ENCODE assay signal across 13 cellular contexts in the genomic region with DNA sequence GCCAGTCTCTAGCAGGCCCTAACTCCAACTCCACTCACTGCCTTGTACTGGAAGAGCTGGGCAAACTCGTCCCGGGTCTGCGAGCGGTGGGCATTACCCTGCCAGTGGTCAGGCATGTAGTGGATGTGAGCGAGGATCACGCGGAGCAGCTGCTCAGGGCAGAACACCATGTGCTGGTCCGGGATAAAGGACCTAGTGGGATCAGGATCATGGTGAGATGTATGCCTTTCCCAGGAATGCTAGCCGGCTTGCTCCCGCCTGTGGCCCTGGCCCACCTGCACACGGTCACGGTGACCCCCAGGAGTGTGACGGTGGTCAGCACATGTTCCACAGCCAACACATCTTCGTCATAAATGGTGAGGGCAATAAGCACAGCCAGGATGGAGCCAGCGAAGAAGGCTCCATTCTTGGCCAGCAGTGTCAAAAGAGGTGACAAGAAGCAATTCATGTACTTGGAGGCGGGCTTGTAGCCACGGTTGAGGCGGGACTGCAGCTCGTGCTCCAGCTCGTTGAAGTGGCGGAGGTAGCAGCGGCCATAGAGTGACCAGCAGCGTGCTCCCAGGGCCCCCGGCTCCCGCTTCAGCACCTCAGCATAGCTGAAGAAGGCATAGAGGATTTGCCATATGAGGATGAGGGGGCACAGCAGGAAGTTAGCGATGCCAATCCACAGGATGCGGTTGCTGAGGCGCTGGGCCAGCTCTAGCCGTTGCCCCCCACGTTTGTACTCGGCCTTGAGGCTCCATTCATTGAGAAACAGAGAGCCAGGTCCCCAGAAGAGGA. TPM values are rescaled to one million over a fixed set of nuclear protein-coding genes. Genes with fewer than 3 reads are reported as not detected.
DNase-seq lines count a peak whose midpoint lies in the region; ATAC-seq and TF ChIP-seq lines count a peak whose summit lies in the region.
"Had no signal": no experiment of that assay in that cellular context is flagged by ENCODE, and none has a peak within 500 bp of the region (broad histone marks: within the 10 kb centered on the region; RNA-seq: fewer than 3 reads in every experiment).

No MANE protein-coding gene starts in this region.

- H3K4me1 Mint-ChIP-seq in CD4-positive, alpha-beta T cell (ENCODE audit: low read depth), result peaks cover 42% of the 10 kb centered on the region
- no peaks in the 10 kb centered on the region for H3K4me1 Mint-ChIP-seq in activated T-helper 17 cell treated with anti-CD3 and anti-CD28 coated beads, Interleukin-2, amount 50 U/mL, for 72 hours
- peaks cover 43% of the 10 kb centered on the region for H3K4me1 Mint-ChIP-seq in nephron

- H3K4me3 Mint-ChIP-seq in CD4-positive, alpha-beta T cell, result peak overlapping the region; percentile 56
- no peak overlapping the region for H3K4me3 Mint-ChIP-seq in activated T-helper 17 cell treated with anti-CD3 and anti-CD28 coated beads, Interleukin-2, amount 50 U/mL, for 72 hours
- H3K4me3 Mint-ChIP-seq in nephron, result peak overlapping the region; percentile 21 to 73 (median 23)

- CTCF ChIA-PET in CD4-positive, alpha-beta T cell (lab: Charles Lee), result interaction anchor here (1.1 kb wide), 1 partner anchor 71 kb away, joined by 4 read pairs; no protein-coding TSS in a partner anchor

- no peaks in the 10 kb centered on the region for H3K27me3 Mint-ChIP-seq in CD4-positive, alpha-beta T cell
- H3K27me3 Mint-ChIP-seq in activated T-helper 17 cell treated with anti-CD3 and anti-CD28 coated beads, Interleukin-2, amount 50 U/mL, for 72 hours, result no peaks in the 10 kb centered on the region
- H3K27me3 Mint-ChIP-seq in nephron (ENCODE audit: low read depth), result no peaks in the 10 kb centered on the region
- H3K27me3 Mint-ChIP-seq: CD4-positive, CD25-positive, alpha-beta regulatory T cell had no signal

- no peaks in the 10 kb centered on the region for H3K27me3 ChIP-seq in CD4-positive, alpha-beta T cell (ENCODE audit: control insufficient read depth, insufficient read depth, low read length)
- H3K27me3 ChIP-seq: BLaER1 treated with 17β-estradiol and CSF1 and Interleukin-3, amounts not matched to agents 10 nM and 100 nM had no signal

- H3K9me3 ChIP-seq in CD4-positive, alpha-beta T cell (ENCODE audit: control insufficient read depth, low read length), result no peaks in the 10 kb centered on the region
- H3K9me3 ChIP-seq: BLaER1 treated with 17β-estradiol and CSF1 and Interleukin-3, amounts not matched to agents 10 nM and 100 nM had no signal

- TF ChIP-seq CTCF in CD4-positive, alpha-beta T cell (IDR thresholded peaks at IDR 0.05), result no peak
- TF ChIP-seq CTCF in nephron (IDR thresholded peaks at IDR 0.05; ENCODE audit: unreplicated experiment in 3 of 3), result no peak

- intact Hi-C loops in CD4-positive, alpha-beta T cell (cut with DNase I, micrococcal nuclease), result no loop called here

- no peak for DNase-seq in CD4-positive, alpha-beta T cell
- DNase-seq in pons (ENCODE audit: low spot score), result no peak
- DNase-seq: ACHN; Calu3; CD4-positive, CD25-positive, alpha-beta regulatory T cell; DMS 273 treated with DMSO at 0.1 percent for 48 hours; GM23248 had no signal

- peaks cover 80% of the 10 kb centered on the region for H3K36me3 Mint-ChIP-seq in CD4-positive, alpha-beta T cell (ENCODE audit: low read depth)
- peaks cover 98% of the 10 kb centered on the region for H3K36me3 Mint-ChIP-seq in activated T-helper 17 cell treated with anti-CD3 and anti-CD28 coated beads, Interleukin-2, amount 50 U/mL, for 72 hours (ENCODE audit: low read depth)
- peaks cover 38% of the 10 kb centered on the region for H3K36me3 Mint-ChIP-seq in nephron (ENCODE audit: low read depth)

- H3K9me3 Mint-ChIP-seq in CD4-positive, alpha-beta T cell, result no peaks in the 10 kb centered on the region
- no peaks in the 10 kb centered on the region for H3K9me3 Mint-ChIP-seq in activated T-helper 17 cell treated with anti-CD3 and anti-CD28 coated beads, Interleukin-2, amount 50 U/mL, for 72 hours
- no peaks in the 10 kb centered on the region for H3K9me3 Mint-ChIP-seq in nephron

- no peak overlapping the region for H3K27ac ChIP-seq in CD4-positive, alpha-beta T cell (ENCODE audit: low read depth, low read length)
- H3K27ac ChIP-seq: GM23248 had no signal

- H3K27ac Mint-ChIP-seq in CD4-positive, alpha-beta T cell, result peak overlapping the region; percentile 9
- peak overlapping the region; percentile 14 for H3K27ac Mint-ChIP-seq in activated T-helper 17 cell treated with anti-CD3 and anti-CD28 coated beads, Interleukin-2, amount 50 U/mL, for 72 hours
- H3K27ac Mint-ChIP-seq in nephron, result no peak overlapping the region

- POLR2A ChIA-PET in CD4-positive, alpha-beta T cell (lab: Charles Lee), result interaction anchor here (0.8 kb wide), 1 partner anchor 25 kb away, joined by 3 read pairs; no protein-coding TSS in a partner anchor

- no peak for ATAC-seq in CD4-positive, alpha-beta T cell (ENCODE audit: poor library complexity)
- ATAC-seq in activated T-helper 17 cell treated with anti-CD3 and anti-CD28 coated beads, Interleukin-2, amount 50 U/mL, for 72 hours (replicated peaks), result no peak
- ATAC-seq in GM21619 (IDR thresholded peaks at IDR 0.05; ENCODE audit: unreplicated experiment) (no peak), HG03280 (IDR thresholded peaks at IDR 0.05; ENCODE audit: unreplicated experiment) (no peak)
- ATAC-seq: HCT116 had no signal

RNA-seq across cellular contexts. Expression of gene ABCB6, which starts 5.3 kb away (rescaled TPM):
- 1 to 10 TPM; 2.6 to 3.1 TPM for total RNA-seq in CD4-positive, alpha-beta T cell
- 10 to 100 TPM; 29.7 to 94.1 TPM for total RNA-seq in activated T-helper 17 cell treated with anti-CD3 and anti-CD28 coated beads, Interleukin-2, amount 50 U/mL, for 72 hours

RNA-seq across cellular contexts. Expression of gene ATG9A, which starts 5.4 kb away (rescaled TPM):
- 100 to 1,000 TPM; 105 to 106 TPM for total RNA-seq in CD4-positive, alpha-beta T cell
- total RNA-seq in activated T-helper 17 cell treated with anti-CD3 and anti-CD28 coated beads, Interleukin-2, amount 50 U/mL, for 72 hours, result 10 to 100 TPM; 46.6 to 81.3 TPM

RNA-seq across cellular contexts. Expression of gene ANKZF1, which starts 5.6 kb away (rescaled TPM):
- 100 to 1,000 TPM; 128 to 135 TPM for total RNA-seq in CD4-positive, alpha-beta T cell
- 100 to 1,000 TPM; 109 to 367 TPM for total RNA-seq in activated T-helper 17 cell treated with anti-CD3 and anti-CD28 coated beads, Interleukin-2, amount 50 U/mL, for 72 hours

RNA-seq across cellular contexts. Expression of gene ZFAND2B, which starts 17.4 kb away (rescaled TPM):
- 10 to 100 TPM; 65.9 to 67.4 TPM for total RNA-seq in CD4-positive, alpha-beta T cell
- total RNA-seq in activated T-helper 17 cell treated with anti-CD3 and anti-CD28 coated beads, Interleukin-2, amount 50 U/mL, for 72 hours, result 10 to 100 TPM; 27.9 to 29.8 TPM

RNA-seq across cellular contexts. Expression of gene GLB1L, which starts 21.2 kb away (rescaled TPM):
- total RNA-seq in CD4-positive, alpha-beta T cell, result 1 to 10 TPM; 2.4 to 3.0 TPM
- total RNA-seq in activated T-helper 17 cell treated with anti-CD3 and anti-CD28 coated beads, Interleukin-2, amount 50 U/mL, for 72 hours, result 1 to 10 TPM; 2.8 to 5.3 TPM

Comparison
In these comparisons a context has a peak if more than half of its experiments do, and no peak if none do; other contexts are left out.
1. H3K27ac Mint-ChIP-seq: peak in CD4-positive, alpha-beta T cell (single experiment) and activated T-helper 17 cell treated with anti-CD3 and anti-CD28 coated beads, Interleukin-2, amount 50 U/mL, for 72 hours (single experiment); none in nephron (0 of 3).
2. RNA of gene ABCB6, which starts 5.3 kb away (total RNA-seq): 29.7 to 94.1 TPM in activated T-helper 17 cell treated with anti-CD3 and anti-CD28 coated beads, Interleukin-2, amount 50 U/mL, for 72 hours; 2.6 to 3.1 TPM in CD4-positive, alpha-beta T cell; every median in the first group is over 4 times any median in the second.